In genomic region chr15:41852736-41853135, GRCh38 we compare ENCODE assay signal across 22 cellular contexts. TPM values are rescaled to one million over a fixed set of nuclear protein-coding genes. Genes with fewer than 3 reads are reported as not detected.
DNase-seq lines count a peak whose midpoint lies in the region; TF ChIP-seq lines count a peak whose summit lies in the region.
"Had no signal": no experiment of that assay in that cellular context is flagged by ENCODE, and none has a peak within 500 bp of the region (broad histone marks: within the 10 kb centered on the region; RNA-seq: fewer than 3 reads in every experiment).

No MANE protein-coding gene starts in this region.

- peaks cover 0 to 9% of the 10 kb centered on the region in 2 experiments; a peak in 1 of 3 replicates for H3K36me3 ChIP-seq in HEK293 (ENCODE audit: control insufficient read depth in 2 of 2, insufficient read depth in 1 of 2, low read length in 2 of 2)
- no peaks in the 10 kb centered on the region for H3K36me3 ChIP-seq in endodermal cell (ENCODE audit: control insufficient read depth, insufficient read depth, low read length)

- no peaks in the 10 kb centered on the region for H3K27me3 ChIP-seq in endodermal cell (ENCODE audit: control insufficient read depth, insufficient read depth, low read length, poor library complexity, severe bottlenecking)

- DNase-seq in NCI-H2227 (lab: John Stamatoyannopoulos, UW; ENCODE audit: unreplicated experiment) (peak; percentile 4), NCI-H2227 treated with DMSO at 0.1 percent for 48 hours (lab: John Stamatoyannopoulos, UW) (no peak), NCI-H2171 treated with DMSO at 0.1 percent for 48 hours (lab: John Stamatoyannopoulos, UW) (peak; percentile 30), endodermal cell (peak; percentile 71), AML-193 (lab: John Stamatoyannopoulos, UW) (no peak)
- DNase-seq in NK-92 treated with Interleukin-12 subunit alpha and Interleukin-12 subunit beta, amount 100 ng/mL, for 24 hours (lab: John Stamatoyannopoulos, UW) = no peak
- DNase-seq: Caco-2; CD8-positive, alpha-beta T cell; GOT3; HCEC 1CT; NCI-H1048; NCI-H1436; NCI-H2029; NCI-H510A treated with DMSO at 0.1 percent for 48 hours; NCI-H748 treated with DMSO at 0.1 percent for 48 hours; SHP77 treated with DMSO at 0.1 percent for 48 hours; T-helper 1 cell had no signal

- POLR2A ChIA-PET in HEK293 (lab: Yijun Ruan, JAX) = no interaction called here

- no peak overlapping the region for H3K27ac Mint-ChIP-seq in endodermal cell
- H3K27ac Mint-ChIP-seq: B cell; CD8-positive, alpha-beta T cell; IgD-negative memory B cell; T-helper 2 cell treated with Interferon-gamma antibody and Interleukin-4, amounts not matched to agents 5 μg/mL and 100 μg/mL, for 36 hours had no signal

- H3K4me1 ChIP-seq in HEK293 (ENCODE audit: control insufficient read depth, insufficient read depth, low read length) = no peaks in the 10 kb centered on the region
- no peaks in the 10 kb centered on the region for H3K4me1 ChIP-seq in endodermal cell (ENCODE audit: control insufficient read depth, insufficient read depth, low read length)
- H3K4me1 ChIP-seq: Caco-2 had no signal

- CTCF ChIA-PET in HEK293 (lab: Yijun Ruan, JAX) = no interaction called here

- no peak overlapping the region for H3K4me3 ChIP-seq in HEK293 (ENCODE audit: low read depth, low read length)
- H3K4me3 ChIP-seq in endodermal cell (ENCODE audit: low read length) = no peak overlapping the region

- H3K27me3 Mint-ChIP-seq in endodermal cell (ENCODE audit: insufficient read depth) = peaks cover 1% of the 10 kb centered on the region
- H3K27me3 Mint-ChIP-seq: B cell had no signal

- H3K9me3 ChIP-seq in HEK293 (ENCODE audit: control insufficient read depth, insufficient read depth, low read depth, low read length) = no peaks in the 10 kb centered on the region
- H3K9me3 ChIP-seq in endodermal cell (ENCODE audit: control insufficient read depth, low read length) = no peaks in the 10 kb centered on the region
- H3K9me3 ChIP-seq: Caco-2 had no signal

- WGBS in endodermal cell (ENCODE audit: insufficient coverage in 1 of 2, insufficient read length in 1 of 2), 2 experiments = 74 to 83% methylated on average over 3 to 8 of the region's 8 CpGs

- peaks cover 10% of the 10 kb centered on the region for H3K36me3 Mint-ChIP-seq in endodermal cell (ENCODE audit: low read depth)

- H3K4me1 Mint-ChIP-seq in endodermal cell = peaks cover 3% of the 10 kb centered on the region

- H3K27ac ChIP-seq in HEK293 (ENCODE audit: extremely low read depth, low read depth, low read length) (no peak overlapping the region), endodermal cell (ENCODE audit: low read depth, low read length) (no peak overlapping the region)
- H3K27ac ChIP-seq: C4-2B had no signal

- no peak overlapping the region for H3K4me3 Mint-ChIP-seq in endodermal cell
- H3K4me3 Mint-ChIP-seq: B cell; CD8-positive, alpha-beta T cell; IgD-negative memory B cell; T-helper 2 cell treated with Interferon-gamma antibody and Interleukin-4, amounts not matched to agents 5 μg/mL and 100 μg/mL, for 36 hours had no signal

- H3K9ac ChIP-seq in endodermal cell (ENCODE audit: extremely low read depth, low read length, poor library complexity, severe bottlenecking) = no peak overlapping the region

- no peak for TF ChIP-seq CTCF in HEK293 (tag by site-specific recombination; IDR thresholded peaks at IDR 0.05)
- no peak for TF ChIP-seq CTCF in endodermal cell (conservative IDR thresholded peaks at IDR 0.05)

- H3K9me3 Mint-ChIP-seq in endodermal cell = no peaks in the 10 kb centered on the region
- H3K9me3 Mint-ChIP-seq: CD8-positive, alpha-beta T cell; IgD-negative memory B cell; T-helper 2 cell treated with Interferon-gamma antibody and Interleukin-4, amounts not matched to agents 5 μg/mL and 100 μg/mL, for 36 hours had no signal

TF ChIP-seq in HEK293, 187 proteins besides CTCF, POLR2A, EP300 and RAD21:
- TF ChIP-seq ZNF600 (tag by site-specific recombination; IDR thresholded peaks at IDR 0.05) = peak; percentile 42; the same call in 1 of the 2 replicates
- no peak for TF ChIP-seq ZXDB (tag by site-specific recombination; IDR thresholded peaks at IDR 0.05)
- no peak for TF ChIP-seq ZNF529 (tag by site-specific recombination; IDR thresholded peaks at IDR 0.05; ENCODE audit: insufficient replicate concordance)

RNA-seq across cellular contexts. Expression of gene PLA2G4B, which starts 14.1 kb away (rescaled TPM):
- total RNA-seq in endodermal cell = 10 to 100 TPM in 1 of 2 donors, 1 to 10 TPM in 1; 6.9 to 10.1 TPM
- polyA plus RNA-seq in endodermal cell (2013, experiment 1 of 2) = 21.8 TPM
- 25.3 TPM for polyA plus RNA-seq in endodermal cell (2013, experiment 2 of 2)

RNA-seq across cellular contexts. Expression of gene JMJD7, which starts 24.8 kb away (rescaled TPM):
- 10 to 100 TPM; 18.4 to 22.1 TPM for total RNA-seq in endodermal cell
- 14.1 TPM for polyA plus RNA-seq in endodermal cell (2013, experiment 1 of 2)
- polyA plus RNA-seq in endodermal cell (2013, experiment 2 of 2) = 11.3 TPM

RNA-seq across cellular contexts. Expression of gene SPTBN5, which starts 41.1 kb away (rescaled TPM):
- total RNA-seq in endodermal cell = 1 to 10 TPM; 2.0 to 2.8 TPM
- 0.25 TPM for polyA plus RNA-seq in endodermal cell (2013, experiment 1 of 2)
- polyA plus RNA-seq in endodermal cell (2013, experiment 2 of 2) = 0.29 TPM
- polyA plus RNA-seq: IgD-negative memory B cell had no signal

Comparison
In these comparisons a context has a peak if more than half of its experiments do, and no peak if none do; other contexts are left out.
1. DNase-seq: peak in NCI-H2227 (single experiment), NCI-H2171 treated with DMSO at 0.1 percent for 48 hours (single experiment) and endodermal cell (single experiment); none in NCI-H2227 treated with DMSO at 0.1 percent for 48 hours (single experiment), NK-92 treated with Interleukin-12 subunit alpha and Interleukin-12 subunit beta, amount 100 ng/mL, for 24 hours (single experiment) and AML-193 (0 of 2).